Comparison of ENCODE assay signal across 8 cellular contexts in the genomic region with DNA sequence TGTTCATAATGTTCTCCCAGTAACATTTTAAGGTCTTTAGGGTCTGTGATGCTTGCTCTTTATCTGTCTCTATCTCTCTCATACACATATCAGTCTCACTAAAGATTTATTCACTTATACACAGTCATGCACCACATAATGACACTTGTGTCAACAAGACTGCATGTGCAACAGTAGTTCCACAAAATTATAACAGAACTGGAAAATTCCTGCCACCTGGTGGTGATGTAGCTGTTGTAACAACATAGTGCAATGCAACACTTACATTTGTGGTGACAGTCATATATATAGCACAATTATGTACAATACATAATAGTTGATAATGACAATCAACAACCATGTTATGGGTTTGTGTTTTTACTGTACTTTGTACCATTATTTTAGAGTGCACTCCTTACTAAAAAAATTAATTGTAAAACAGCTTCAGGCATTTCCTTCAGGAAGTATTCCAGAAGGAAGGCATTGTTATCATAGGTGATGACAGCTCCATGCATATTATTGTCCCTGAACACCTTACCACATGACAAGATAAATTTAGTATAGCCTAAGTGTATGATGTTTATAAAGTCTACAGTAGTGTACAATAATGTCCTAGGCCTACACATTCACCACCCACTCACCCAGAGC. TPM values are rescaled to one million over a fixed set of nuclear protein-coding genes. Genes with fewer than 3 reads are reported as not detected.
DNase-seq lines count a peak whose midpoint lies in the region; ATAC-seq and TF ChIP-seq lines count a peak whose summit lies in the region.

No MANE protein-coding gene starts in this region.

- no peak overlapping the region for H3K4me3 Mint-ChIP-seq in mesothelial cell of epicardium

- TF ChIP-seq CTCF in mesothelial cell of epicardium (IDR thresholded peaks at IDR 0.05; ENCODE audit: unreplicated experiment), result peak; percentile 44

- H3K36me3 Mint-ChIP-seq in mesothelial cell of epicardium, result no peaks in the 10 kb centered on the region

- peaks cover 20% of the 10 kb centered on the region for H3K9me3 Mint-ChIP-seq in mesothelial cell of epicardium

- peak; percentile 28 for DNase-seq in NCI-H1436 (lab: John Stamatoyannopoulos, UW)
- DNase-seq in NCI-H1436 treated with DMSO at 0.1 percent for 48 hours (lab: John Stamatoyannopoulos, UW), result no peak
- DNase-seq in MV-4-11 (lab: John Stamatoyannopoulos, UW), result peak; percentile 30
- peak; percentile 26 for DNase-seq in amniotic epithelial cell (ENCODE audit: low read depth)
- no peak for DNase-seq in mesothelial cell of epicardium (ENCODE audit: low spot score in 2 of 2, unreplicated experiment in 2 of 2)
- no peak for DNase-seq in stimulated activated CD8-positive, alpha-beta memory T cell treated with anti-CD3 and anti-CD28 coated beads, Interleukin-4, amount 100 ng/mL, for 48 hours

- ATAC-seq in HG03045 (IDR thresholded peaks at IDR 0.05; ENCODE audit: unreplicated experiment), result no peak
- ATAC-seq in HG03571 (IDR thresholded peaks at IDR 0.05; ENCODE audit: unreplicated experiment), result no peak

- no peaks in the 10 kb centered on the region for H3K4me1 Mint-ChIP-seq in mesothelial cell of epicardium

- H3K27ac Mint-ChIP-seq in mesothelial cell of epicardium, result no peak overlapping the region

- H3K27me3 Mint-ChIP-seq in mesothelial cell of epicardium (ENCODE audit: low read depth), result peaks cover 51% of the 10 kb centered on the region

RNA-seq across cellular contexts. Expression of gene TDRD5, which starts 8.1 kb away (rescaled TPM):
- 0.07 TPM in 1 of 3 replicates, not detected in the others for total RNA-seq in mesothelial cell of epicardium

RNA-seq across cellular contexts. Expression of gene NPHS2, which starts 24.0 kb away (rescaled TPM):
- not detected in 3 replicates for total RNA-seq in mesothelial cell of epicardium

Comparison
In these comparisons a context has a peak if more than half of its experiments do, and no peak if none do; other contexts are left out.
1. DNase-seq: peak in NCI-H1436 (single experiment), MV-4-11 (single experiment) and amniotic epithelial cell (single experiment); none in NCI-H1436 treated with DMSO at 0.1 percent for 48 hours (single experiment), mesothelial cell of epicardium (0 of 2) and stimulated activated CD8-positive, alpha-beta memory T cell treated with anti-CD3 and anti-CD28 coated beads, Interleukin-4, amount 100 ng/mL, for 48 hours (single experiment).